In the genomic region with DNA sequence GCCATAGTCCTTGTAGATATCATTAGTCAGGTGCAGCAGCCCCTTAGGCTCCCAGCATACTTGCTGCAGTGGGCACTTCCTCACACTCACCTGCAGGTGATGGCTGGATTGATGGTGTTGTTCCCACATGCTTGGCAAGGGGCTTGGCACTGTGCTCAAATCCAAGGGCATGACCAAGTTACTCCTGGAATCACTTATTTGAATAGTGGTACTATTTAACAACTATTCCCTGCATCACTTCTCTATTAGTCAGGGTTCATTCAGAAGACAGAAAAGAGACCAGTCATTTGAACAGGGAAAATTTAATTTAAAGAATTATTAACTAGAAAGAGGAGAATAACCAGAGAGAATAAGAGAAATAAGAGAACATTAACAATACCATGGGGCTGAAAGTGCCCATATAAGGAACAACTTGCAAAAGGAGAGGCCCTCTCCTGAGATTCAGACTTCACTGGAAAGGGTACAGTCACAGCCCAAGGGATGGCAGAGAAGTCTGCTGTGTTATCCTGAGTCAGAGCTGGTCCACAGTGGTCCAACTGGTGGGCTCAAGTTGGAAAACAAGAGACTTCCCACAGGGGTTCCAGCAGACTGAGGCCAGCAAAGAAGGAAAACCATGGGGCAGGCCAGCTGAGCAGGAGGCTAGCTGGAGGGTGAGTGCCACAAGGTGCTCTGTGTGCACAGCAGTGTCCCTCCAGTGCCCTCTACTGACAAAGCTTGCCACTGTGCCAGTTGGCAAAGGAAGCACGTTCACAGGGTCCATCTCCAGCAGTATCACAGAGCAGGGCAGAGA, we compare ENCODE assay signal across 8 cellular contexts. TPM values are rescaled to one million over a fixed set of nuclear protein-coding genes. Genes with fewer than 3 reads are reported as not detected.
DNase-seq lines count a peak whose midpoint lies in the region; ATAC-seq, FAIRE-seq and TF ChIP-seq lines count a peak whose summit lies in the region.

No MANE protein-coding gene starts in this region.

- no peaks in the 10 kb centered on the region for H3K27me3 ChIP-seq in pancreas
- H3K27me3 ChIP-seq in prostate gland (replicated peaks; ENCODE audit: insufficient read depth), result no peaks in the 10 kb centered on the region

- no peaks in the 10 kb centered on the region for H3K36me3 Mint-ChIP-seq in activated T-cell treated with anti-CD3 and anti-CD28 coated beads, Interleukin-2, amount 50 U/mL, for 4 hours (ENCODE audit: insufficient read depth)

- FAIRE-seq in pancreas (lab: Jason Lieb, UNC), result no peak

- intact Hi-C loops in pancreas (cut with DNase I), result loop anchor here in 2 of 3 donors (5.0 to 10.0 kb wide), 2 partner anchors 133 to 300 kb away; no protein-coding TSS in a partner anchor
- intact Hi-C loops in prostate gland (cut with DNase I), result no loop called here

- in situ Hi-C loops in GM13976 (cut with MboI; ENCODE audit: low sequenced_read_pairs, unreplicated experiment), result no loop called here

- H3K4me1 ChIP-seq in pancreas (peaks cover 0 to 3% (median 0%) of the 10 kb centered on the region in 3 donors), prostate gland (replicated peaks) (no peaks in the 10 kb centered on the region)

- H3K36me3 ChIP-seq in pancreas (no peaks in the 10 kb centered on the region), prostate gland (no peaks in the 10 kb centered on the region)

- H3K27ac ChIP-seq in pancreas (peak overlapping the region in 1 of 4 donors; percentile 39), prostate gland (no peak overlapping the region)

- TF ChIP-seq CTCF in AG09319 (IDR thresholded peaks at IDR 0.05; ENCODE audit: low read depth, low read length) (peak; percentile 44), GM13976 (IDR thresholded peaks at IDR 0.05; ENCODE audit: borderline replicate concordance, control extremely low read depth, extremely low read depth, insufficient read depth, missing control alignments) (peak; percentile 50), pancreas (IDR thresholded peaks at IDR 0.05) (peak; percentile 7 to 46 (median 38)), prostate gland (IDR thresholded peaks at IDR 0.05) (peak in 2 of 4 experiments; percentile 7 to 46)

- H3K4me1 Mint-ChIP-seq in activated T-cell treated with anti-CD3 and anti-CD28 coated beads, Interleukin-2, amount 50 U/mL, for 4 hours (ENCODE audit: low read depth), result no peaks in the 10 kb centered on the region

- peaks cover 22% of the 10 kb centered on the region for H3K27me3 Mint-ChIP-seq in activated T-cell treated with anti-CD3 and anti-CD28 coated beads, Interleukin-2, amount 50 U/mL, for 4 hours (ENCODE audit: low read depth)

- 0 to 2% methylated on average over 1 of the region's 1 CpG for WGBS in pancreas, 2 donors
- 10% methylated on average over 1 of the region's 1 CpG for WGBS in prostate gland

- no peak overlapping the region for H3K4me3 Mint-ChIP-seq in activated T-cell treated with anti-CD3 and anti-CD28 coated beads, Interleukin-2, amount 50 U/mL, for 4 hours

- ATAC-seq in HG02973 (IDR thresholded peaks at IDR 0.05; ENCODE audit: unreplicated experiment) (peak; percentile 63), pancreas (peak; percentile 81 to 99 (median 96))
- peak; percentile 58 to 82 for ATAC-seq in activated T-cell treated with anti-CD3 and anti-CD28 coated beads, Interleukin-2, amount 50 U/mL, for 4 hours

- H3K9me3 ChIP-seq in pancreas, result no peaks in the 10 kb centered on the region
- H3K9me3 ChIP-seq in prostate gland, result no peaks in the 10 kb centered on the region

- DNase-seq in AG09319 (ENCODE audit: extremely low read depth, low read depth) (no peak), GM13976 (ENCODE audit: low spot score) (no peak), NCI-H510A (lab: John Stamatoyannopoulos, UW) (peak; percentile 46), globus pallidus (ENCODE audit: low spot score) (peak; percentile 92), pancreas (peak; percentile 50 to 69 (median 62)), prostate gland (ENCODE audit: low spot score) (no peak)
- DNase-seq in activated T-cell treated with anti-CD3 and anti-CD28 coated beads, Interleukin-2, amount 50 U/mL, for 4 hours, result peak; percentile 7

- H3K4me3 ChIP-seq in pancreas, result no peak overlapping the region
- H3K4me3 ChIP-seq in prostate gland, result no peak overlapping the region

- no peak for TF ChIP-seq POLR2A in prostate gland (IDR thresholded peaks at IDR 0.05)

- no peaks in the 10 kb centered on the region for H3K9me3 Mint-ChIP-seq in activated T-cell treated with anti-CD3 and anti-CD28 coated beads, Interleukin-2, amount 50 U/mL, for 4 hours

RNA-seq across cellular contexts. Expression of gene SPP1, which starts 9.8 kb away (rescaled TPM):
- total RNA-seq in activated T-cell treated with anti-CD3 and anti-CD28 coated beads, Interleukin-2, amount 50 U/mL, for 4 hours, result under 1 TPM; 0.63 to 0.87 (median 0.81) TPM
- total RNA-seq in pancreas (1,000 to 10,000 TPM in 1 of 6 donors, 100 to 1,000 TPM in 3, 10 to 100 TPM in 2; 55.4 to 1,351 (median 166) TPM), prostate gland (10 to 100 TPM in 1 of 2 donors, 1 to 10 TPM in 1; 6.4 to 52.0 TPM)
- polyA plus RNA-seq in pancreas, result 100 to 1,000 TPM in 1 of 2 donors, 10 to 100 TPM in 1; 78.8 to 297 TPM

RNA-seq across cellular contexts. Expression of gene PKD2, which starts 22.1 kb away (rescaled TPM):
- 1 to 10 TPM; 2.8 to 6.0 (median 4.2) TPM for total RNA-seq in activated T-cell treated with anti-CD3 and anti-CD28 coated beads, Interleukin-2, amount 50 U/mL, for 4 hours
- 10 to 100 TPM in 4 of 6 donors, 1 to 10 TPM in 2; 9.1 to 21.6 (median 11.5) TPM for total RNA-seq in pancreas
- 10 to 100 TPM in 1 of 2 donors, 1 to 10 TPM in 1; 7.6 to 17.0 TPM for polyA plus RNA-seq in pancreas
- total RNA-seq in prostate gland, result 10 to 100 TPM; 19.0 to 40.3 TPM

Comparison
In these comparisons a context has a peak if more than half of its experiments do, and no peak if none do; other contexts are left out.
1. DNase-seq: peak in NCI-H510A (single experiment), activated T-cell treated with anti-CD3 and anti-CD28 coated beads, Interleukin-2, amount 50 U/mL, for 4 hours (single experiment), globus pallidus (single experiment) and pancreas (6 of 6); none in AG09319 (single experiment), GM13976 (single experiment) and prostate gland (single experiment).
2. Peak in every context shown above with its lines, with median percentiles within 50 percentile points of each other: ATAC-seq.